18 cellular contexts compared by ENCODE assay signal in the genomic region with DNA sequence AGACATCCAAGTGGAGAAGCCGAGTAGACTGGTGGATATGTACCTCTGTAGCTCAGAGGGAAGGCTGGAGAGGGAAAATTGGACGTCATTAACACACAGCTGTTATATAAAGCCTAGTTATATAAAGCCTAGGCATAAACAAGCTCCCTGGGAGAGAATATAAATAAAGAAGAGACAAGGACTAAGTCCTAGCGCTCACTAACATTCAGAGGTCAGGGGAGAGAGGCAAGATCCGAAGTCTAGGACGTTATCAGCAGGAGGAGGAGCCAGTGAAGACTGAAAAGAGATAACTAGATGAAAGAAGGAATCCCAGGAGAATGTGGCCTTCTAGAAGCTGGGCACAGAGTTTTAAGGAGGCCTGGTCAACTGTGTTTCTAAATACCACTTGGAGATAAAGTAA.
"Had no signal": no experiment of that assay in that cellular context is flagged by ENCODE, and none has a peak within 500 bp of the region (broad histone marks: within the 10 kb centered on the region; RNA-seq: fewer than 3 reads in every experiment).

No MANE protein-coding gene starts in this region.

- H3K4me1 ChIP-seq: SJSA1 had no signal

- H3K27ac ChIP-seq: body of pancreas, SJSA1 had no signal

- DNase-seq: activated CD4-positive, alpha-beta T cell treated with anti-CD3 and anti-CD28 coated beads, Interleukin-2, amount 50 U/mL, for 48 hours; activated CD4-positive, CD25-positive, alpha-beta regulatory T cell treated with anti-CD3 and anti-CD28 coated beads, Interleukin-2, amount 50 U/mL, for 72 hours; activated CD8-positive, alpha-beta memory T cell treated with anti-CD3 and anti-CD28 coated beads, Interleukin-2, amount 50 U/mL, for 4 hours; activated naive CD4-positive, alpha-beta T cell treated with anti-CD3 and anti-CD28 coated beads, Interleukin-2, amount 10 ng/mL, durations not matched to agents 7 days and 5 days; amniotic stem cell; body of pancreas; cerebellar nuclear complex; dermis blood vessel endothelial cell; erythroblast; left cardiac atrium; mesenchymal stem cell; posterior cingulate gyrus; SW 1271 had no signal

- H3K4me3 Mint-ChIP-seq: activated naive CD4-positive, alpha-beta T cell treated with anti-CD3 and anti-CD28 coated beads, Interleukin-2, amount 10 ng/mL, durations not matched to agents 7 days and 5 days; activated T-helper 1 cell treated with anti-CD3 and anti-CD28 coated beads, Interleukin-12 subunit alpha, Interleukin-12 subunit beta, Interleukin-2, Interleukin-4 antibody, amounts not matched to agents 30 ng/mL and 10 ng/mL and 1 ng/mL, durations not matched to agents 14 hours and 24 hours and 36 hours; stimulated activated memory B cell treated with anti-CD40 and anti-IgM and Interleukin-4, amounts not matched to agents 10 μg/mL and 1 μg/mL and 100 μg/mL, for 72 hours; T-helper 2 cell treated with Interferon-gamma antibody and Interleukin-4, amounts not matched to agents 5 μg/mL and 100 μg/mL, for 36 hours; type B pancreatic cell had no signal

- H3K27ac Mint-ChIP-seq: activated naive CD4-positive, alpha-beta T cell treated with anti-CD3 and anti-CD28 coated beads, Interleukin-2, amount 10 ng/mL, durations not matched to agents 7 days and 5 days; activated T-helper 1 cell treated with anti-CD3 and anti-CD28 coated beads, Interleukin-12 subunit alpha, Interleukin-12 subunit beta, Interleukin-2, Interleukin-4 antibody, amounts not matched to agents 30 ng/mL and 10 ng/mL and 1 ng/mL, durations not matched to agents 14 hours and 24 hours and 36 hours; stimulated activated memory B cell treated with anti-CD40 and anti-IgM and Interleukin-4, amounts not matched to agents 10 μg/mL and 1 μg/mL and 100 μg/mL, for 72 hours; T-helper 2 cell treated with Interferon-gamma antibody and Interleukin-4, amounts not matched to agents 5 μg/mL and 100 μg/mL, for 36 hours; type B pancreatic cell had no signal

- H3K9me3 Mint-ChIP-seq: activated naive CD4-positive, alpha-beta T cell treated with anti-CD3 and anti-CD28 coated beads, Interleukin-2, amount 10 ng/mL, durations not matched to agents 7 days and 5 days; activated T-helper 1 cell treated with anti-CD3 and anti-CD28 coated beads, Interleukin-12 subunit alpha, Interleukin-12 subunit beta, Interleukin-2, Interleukin-4 antibody, amounts not matched to agents 30 ng/mL and 10 ng/mL and 1 ng/mL, durations not matched to agents 14 hours and 24 hours and 36 hours; stimulated activated memory B cell treated with anti-CD40 and anti-IgM and Interleukin-4, amounts not matched to agents 10 μg/mL and 1 μg/mL and 100 μg/mL, for 72 hours; T-helper 2 cell treated with Interferon-gamma antibody and Interleukin-4, amounts not matched to agents 5 μg/mL and 100 μg/mL, for 36 hours; type B pancreatic cell had no signal

- H3K27me3 Mint-ChIP-seq: activated naive CD4-positive, alpha-beta T cell treated with anti-CD3 and anti-CD28 coated beads, Interleukin-2, amount 10 ng/mL, durations not matched to agents 7 days and 5 days; stimulated activated memory B cell treated with anti-CD40 and anti-IgM and Interleukin-4, amounts not matched to agents 10 μg/mL and 1 μg/mL and 100 μg/mL, for 72 hours; type B pancreatic cell had no signal

- H3K9me3 ChIP-seq: body of pancreas, SJSA1 had no signal

- H3K4me3 ChIP-seq: body of pancreas, SJSA1 had no signal

- H3K4me1 Mint-ChIP-seq: activated naive CD4-positive, alpha-beta T cell treated with anti-CD3 and anti-CD28 coated beads, Interleukin-2, amount 10 ng/mL, durations not matched to agents 7 days and 5 days; stimulated activated memory B cell treated with anti-CD40 and anti-IgM and Interleukin-4, amounts not matched to agents 10 μg/mL and 1 μg/mL and 100 μg/mL, for 72 hours had no signal

- H3K27me3 ChIP-seq: body of pancreas, SJSA1 had no signal

- ATAC-seq: body of pancreas; stimulated activated memory B cell treated with anti-CD40 and anti-IgM and Interleukin-4, amounts not matched to agents 10 μg/mL and 1 μg/mL and 100 μg/mL, for 72 hours had no signal
